In genomic region chr1:38132681-38133080, GRCh38 we compare ENCODE assay signal across 23 cellular contexts.
"Had no signal": no experiment of that assay in that cellular context is flagged by ENCODE, and none has a peak within 500 bp of the region (broad histone marks: within the 10 kb centered on the region; RNA-seq: fewer than 3 reads in every experiment).

No MANE protein-coding gene starts in this region.

- H3K4me1 ChIP-seq: upper lobe of left lung had no signal

- H3K4me3 Mint-ChIP-seq: activated CD4-positive, alpha-beta T cell treated with anti-CD3 and anti-CD28 coated beads, Interleukin-2, amount 10 ng/mL, durations not matched to agents 7 days and 5 days; activated CD8-positive, alpha-beta memory T cell treated with anti-CD3 and anti-CD28 coated beads, Interleukin-2, amount 10 ng/mL, durations not matched to agents 7 days and 5 days; activated CD8-positive, alpha-beta T cell treated with anti-CD3 and anti-CD28 coated beads for 36 hours; activated naive CD4-positive, alpha-beta T cell treated with anti-CD3 and anti-CD28 coated beads, Interleukin-2, amount 10 ng/mL, durations not matched to agents 7 days and 5 days; dendritic cell treated with granulocyte-macrophage colony-stimulating factor and Interleukin-4, amounts not matched to agents 40 ng/mL and 50 ng/mL, for 4 days; memory B cell; naive B cell; neural progenitor cell; T-cell had no signal

- H3K4me1 Mint-ChIP-seq: activated CD4-positive, alpha-beta T cell treated with anti-CD3 and anti-CD28 coated beads, Interleukin-2, amount 10 ng/mL, durations not matched to agents 7 days and 5 days; activated CD8-positive, alpha-beta memory T cell treated with anti-CD3 and anti-CD28 coated beads, Interleukin-2, amount 10 ng/mL, durations not matched to agents 7 days and 5 days; activated naive CD4-positive, alpha-beta T cell treated with anti-CD3 and anti-CD28 coated beads, Interleukin-2, amount 10 ng/mL, durations not matched to agents 7 days and 5 days had no signal

- ATAC-seq: activated CD8-positive, alpha-beta memory T cell treated with anti-CD3 and anti-CD28 coated beads, Interleukin-2, amount 10 ng/mL, durations not matched to agents 7 days and 5 days; activated CD8-positive, alpha-beta T cell treated with anti-CD3 and anti-CD28 coated beads for 36 hours; left colon; stimulated activated naive CD8-positive, alpha-beta T cell treated with anti-CD3 and anti-CD28 coated beads, Interleukin-15, Interleukin-2, amounts not matched to agents 100 U/mL and 50 U/mL, for 24 hours; T-cell had no signal

- H3K36me3 Mint-ChIP-seq: activated CD8-positive, alpha-beta memory T cell treated with anti-CD3 and anti-CD28 coated beads, Interleukin-2, amount 10 ng/mL, durations not matched to agents 7 days and 5 days; activated naive CD4-positive, alpha-beta T cell treated with anti-CD3 and anti-CD28 coated beads, Interleukin-2, amount 10 ng/mL, durations not matched to agents 7 days and 5 days; memory B cell; naive B cell; neural progenitor cell; T-cell had no signal

- H3K27ac ChIP-seq: brain microvascular endothelial cell, neural progenitor cell, upper lobe of left lung, WERI-Rb-1 had no signal

- DNase-seq: activated CD4-positive, alpha-beta T cell treated with anti-CD3 and anti-CD28 coated beads, Interleukin-2, amount 10 ng/mL, durations not matched to agents 7 days and 5 days; activated CD4-positive, CD25-positive, alpha-beta regulatory T cell treated with anti-CD3 and anti-CD28 coated beads, Interleukin-2, amount 50 U/mL, for 72 hours; activated CD8-positive, alpha-beta memory T cell treated with anti-CD3 and anti-CD28 coated beads, Interleukin-2, amount 10 ng/mL, durations not matched to agents 7 days and 5 days; activated CD8-positive, alpha-beta T cell treated with anti-CD3 and anti-CD28 coated beads for 36 hours; activated effector memory CD4-positive, alpha-beta T cell treated with anti-CD3 and anti-CD28 coated beads, Interleukin-2, amount 50 U/mL, for 16 hours; activated naive CD4-positive, alpha-beta T cell treated with anti-CD3 and anti-CD28 coated beads, Interleukin-2, amount 10 ng/mL, durations not matched to agents 7 days and 5 days; activated T-cell treated with anti-CD3 and anti-CD28 coated beads for 4 hours; brain microvascular endothelial cell; caudate nucleus; effector CD4-positive, alpha-beta T cell; erythroblast; foreskin fibroblast; hippocampal formation; left colon; naive B cell; stimulated activated CD4-positive, alpha-beta T cell treated with anti-CD3 and anti-CD28 coated beads, Interleukin-4, amount 100 ng/mL, for 4 hours; stimulated activated naive CD8-positive, alpha-beta T cell treated with anti-CD3 and anti-CD28 coated beads, Interleukin-15, Interleukin-2, amounts not matched to agents 100 U/mL and 50 U/mL, for 24 hours; T-cell; WERI-Rb-1 had no signal

- H3K9me3 ChIP-seq: upper lobe of left lung had no signal

- H3K27ac Mint-ChIP-seq: activated CD4-positive, alpha-beta T cell treated with anti-CD3 and anti-CD28 coated beads, Interleukin-2, amount 10 ng/mL, durations not matched to agents 7 days and 5 days; activated CD8-positive, alpha-beta memory T cell treated with anti-CD3 and anti-CD28 coated beads, Interleukin-2, amount 10 ng/mL, durations not matched to agents 7 days and 5 days; activated CD8-positive, alpha-beta T cell treated with anti-CD3 and anti-CD28 coated beads for 36 hours; activated naive CD4-positive, alpha-beta T cell treated with anti-CD3 and anti-CD28 coated beads, Interleukin-2, amount 10 ng/mL, durations not matched to agents 7 days and 5 days; dendritic cell treated with granulocyte-macrophage colony-stimulating factor and Interleukin-4, amounts not matched to agents 40 ng/mL and 50 ng/mL, for 4 days; memory B cell; naive B cell; T-cell had no signal

- H3K4me3 ChIP-seq: neural progenitor cell, upper lobe of left lung had no signal

- H3K27me3 ChIP-seq: neural progenitor cell had no signal

- H3K36me3 ChIP-seq: brain microvascular endothelial cell, neural progenitor cell, upper lobe of left lung, WERI-Rb-1 had no signal

- H3K9me3 Mint-ChIP-seq: activated CD4-positive, alpha-beta T cell treated with anti-CD3 and anti-CD28 coated beads, Interleukin-2, amount 10 ng/mL, durations not matched to agents 7 days and 5 days; activated CD8-positive, alpha-beta T cell treated with anti-CD3 and anti-CD28 coated beads for 36 hours; activated naive CD4-positive, alpha-beta T cell treated with anti-CD3 and anti-CD28 coated beads, Interleukin-2, amount 10 ng/mL, durations not matched to agents 7 days and 5 days; dendritic cell treated with granulocyte-macrophage colony-stimulating factor and Interleukin-4, amounts not matched to agents 40 ng/mL and 50 ng/mL, for 4 days; memory B cell; neural progenitor cell; T-cell had no signal
